8 cellular contexts compared by ENCODE assay signal in the genomic region with DNA sequence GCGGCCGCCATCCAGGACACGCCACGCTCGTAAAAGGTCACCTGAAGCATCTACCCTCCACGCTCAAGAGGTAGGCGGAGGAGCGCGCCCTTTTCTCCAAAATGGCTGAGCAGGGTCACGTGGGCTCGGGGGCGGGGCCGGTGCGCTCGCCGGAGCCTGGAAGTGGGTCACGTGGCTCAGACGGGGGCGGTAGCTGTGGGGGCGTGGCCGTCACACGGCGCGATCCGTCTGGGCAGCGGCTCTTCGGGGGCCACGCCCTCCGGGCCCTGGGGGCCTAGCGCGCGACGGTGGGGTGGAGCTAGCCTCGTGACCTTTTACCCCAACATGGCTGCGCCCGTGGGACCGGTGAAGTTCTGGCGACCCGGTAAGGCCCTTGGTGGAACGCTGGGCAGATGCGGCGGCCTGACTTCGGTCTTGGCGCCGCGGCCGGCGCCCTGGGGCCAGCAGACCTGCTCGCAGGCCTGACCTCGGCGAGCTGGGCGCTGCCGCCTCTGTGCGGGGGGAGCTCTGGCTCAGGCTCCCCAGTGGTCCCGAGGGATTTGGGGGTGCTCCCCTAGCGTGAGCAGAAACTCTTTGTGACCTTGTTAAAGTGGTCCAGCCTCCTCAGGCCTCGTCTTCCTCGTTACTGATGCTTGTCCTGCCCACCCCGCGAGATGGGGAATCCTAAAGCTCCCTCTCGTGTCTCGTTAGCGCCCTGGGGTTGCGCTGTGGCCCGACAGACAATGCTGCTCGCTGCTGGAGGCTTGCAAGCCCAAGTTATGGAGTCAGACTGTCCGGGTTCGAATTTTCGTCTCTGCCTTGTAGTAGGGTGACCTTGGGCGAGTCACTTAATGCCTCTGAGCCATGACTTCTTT. TPM values are rescaled to one million over a fixed set of nuclear protein-coding genes. Genes with fewer than 3 reads are reported as not detected.
DNase-seq lines count a peak whose midpoint lies in the region; ATAC-seq and TF ChIP-seq lines count a peak whose summit lies in the region.

A gene with protein sequence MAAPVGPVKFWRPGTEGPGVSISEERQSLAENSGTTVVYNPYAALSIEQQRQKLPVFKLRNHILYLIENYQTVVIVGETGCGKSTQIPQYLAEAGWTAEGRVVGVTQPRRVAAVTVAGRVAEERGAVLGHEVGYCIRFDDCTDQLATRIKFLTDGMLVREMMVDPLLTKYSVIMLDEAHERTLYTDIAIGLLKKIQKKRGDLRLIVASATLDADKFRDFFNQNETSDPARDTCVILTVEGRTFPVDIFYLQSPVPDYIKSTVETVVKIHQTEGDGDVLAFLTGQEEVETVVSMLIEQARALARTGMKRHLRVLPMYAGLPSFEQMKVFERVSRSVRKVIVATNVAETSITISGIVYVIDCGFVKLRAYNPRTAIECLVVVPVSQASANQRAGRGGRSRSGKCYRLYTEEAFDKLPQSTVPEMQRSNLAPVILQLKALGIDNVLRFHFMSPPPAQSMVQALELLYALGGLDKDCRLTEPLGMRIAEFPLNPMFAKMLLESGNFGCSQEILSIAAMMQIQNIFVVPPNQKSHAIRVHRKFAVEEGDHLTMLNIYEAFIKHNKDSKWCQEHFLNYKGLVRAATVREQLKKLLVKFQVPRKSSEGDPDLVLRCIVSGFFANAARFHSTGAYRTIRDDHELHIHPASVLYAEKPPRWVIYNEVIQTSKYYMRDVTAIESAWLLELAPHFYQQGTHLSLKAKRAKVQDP (plus strand): TSS at position 301 of the 854 bp plus-strand sequence. CDS start 24 bp downstream, at position 325.

- H3K4me1 Mint-ChIP-seq in Calu3 (ENCODE audit: low read depth, unreplicated experiment) (peaks cover 21% of the 10 kb centered on the region), endodermal cell (peaks cover 10% of the 10 kb centered on the region)

- H3K27me3 Mint-ChIP-seq in Calu3 (ENCODE audit: unreplicated experiment) (no peaks in the 10 kb centered on the region), endodermal cell (ENCODE audit: insufficient read depth) (no peaks in the 10 kb centered on the region)

- CTCF ChIA-PET in Calu3 (lab: Charles Lee) = interaction anchor here (0.6 to 2.5 kb wide), 19 partner anchors 9 to 183 kb away, joined by 3 to 19 read pairs (median 4); a partner anchor contains a TSS

- H3K27me3 ChIP-seq in NT2/D1 (ENCODE audit: insufficient read depth, insufficient read length) = no peaks in the 10 kb centered on the region
- no peaks in the 10 kb centered on the region for H3K27me3 ChIP-seq in endodermal cell (ENCODE audit: control insufficient read depth, insufficient read depth, low read length, poor library complexity, severe bottlenecking)

- H3K27ac Mint-ChIP-seq in Calu3 (ENCODE audit: unreplicated experiment) (peak within 1 kb of the TSS; percentile 95), endodermal cell (peak within 1 kb of the TSS; percentile 97)

- peaks cover 21% of the 10 kb centered on the region for H3K36me3 ChIP-seq in NT2/D1 (ENCODE audit: insufficient read depth, insufficient read length, low read length)
- H3K36me3 ChIP-seq in endodermal cell (ENCODE audit: control insufficient read depth, insufficient read depth, low read length) = peaks cover 3% of the 10 kb centered on the region
- H3K36me3 ChIP-seq in mesodermal cell (ENCODE audit: control insufficient read depth, insufficient read depth, low read length) = peaks cover 9% of the 10 kb centered on the region

- ATAC-seq in GM21381 (IDR thresholded peaks at IDR 0.05; ENCODE audit: unreplicated experiment) = peak; percentile 96

- peak within 1 kb of the TSS; percentile 97 for H3K4me3 ChIP-seq in NT2/D1 (ENCODE audit: insufficient read length, low read depth)
- H3K4me3 ChIP-seq in endodermal cell (ENCODE audit: low read length) = peak within 1 kb of the TSS; percentile 90
- H3K4me3 ChIP-seq in mesodermal cell (ENCODE audit: extremely low read depth, insufficient read depth, low read length, poor library complexity, severe bottlenecking) = peak within 1 kb of the TSS; percentile 94

- intact Hi-C loops in Calu3 (cut with micrococcal nuclease; ENCODE audit: unreplicated experiment) = no loop called here

- peak; percentile 100 for DNase-seq in Calu3
- peak in 75 of 76 experiments; percentile 24 to 99 (median 94) for DNase-seq in HUDEP-2 (lab: John Stamatoyannopoulos, UW; ENCODE audit: unreplicated experiment in 76 of 76)
- peak; percentile 99 for DNase-seq in NT2/D1 (ENCODE audit: low read depth, low spot score)
- peak; percentile 87 for DNase-seq in activated CD8-positive, alpha-beta memory T cell treated with anti-CD3 and anti-CD28 coated beads, Interleukin-2, amount 50 U/mL, for 1 hour (ENCODE audit: extremely low read depth)
- DNase-seq in endodermal cell = peak; percentile 98
- peak; percentile 95 to 99 for DNase-seq in stimulated activated CD8-positive, alpha-beta memory T cell treated with anti-CD3 and anti-CD28 coated beads, Interleukin-15, amount 100 ng/mL, for 4 hours (ENCODE audit: low read depth in 2 of 2)

- H3K27ac ChIP-seq in endodermal cell (ENCODE audit: low read depth, low read length) (peak within 1 kb of the TSS; percentile 91), mesodermal cell (ENCODE audit: low read depth, low read length, severe bottlenecking) (peak within 1 kb of the TSS; percentile 97)

- no peak for TF ChIP-seq CTCF in Calu3 (IDR thresholded peaks at IDR 0.05; ENCODE audit: unreplicated experiment)
- peak; percentile 28 for TF ChIP-seq CTCF in endodermal cell (conservative IDR thresholded peaks at IDR 0.05)

- WGBS in endodermal cell (ENCODE audit: insufficient coverage in 1 of 2, insufficient read length in 1 of 2), 2 experiments = 0% methylated on average over 33 to 70 of the region's 70 CpGs
- WGBS in mesodermal cell (ENCODE audit: insufficient coverage in 2 of 2), 2 experiments = 0 to 1% methylated on average over 58 to 70 of the region's 70 CpGs

- peaks cover 21% of the 10 kb centered on the region for H3K36me3 Mint-ChIP-seq in Calu3 (ENCODE audit: insufficient read depth, unreplicated experiment)
- H3K36me3 Mint-ChIP-seq in endodermal cell (ENCODE audit: low read depth) = peaks cover 13% of the 10 kb centered on the region

- H3K9me3 Mint-ChIP-seq in Calu3 (ENCODE audit: low read depth, unreplicated experiment) (no peaks in the 10 kb centered on the region), endodermal cell (no peaks in the 10 kb centered on the region)

- H3K9me3 ChIP-seq in NT2/D1 (ENCODE audit: insufficient read depth, low read length) (no peaks in the 10 kb centered on the region), endodermal cell (ENCODE audit: control insufficient read depth, low read length) (no peaks in the 10 kb centered on the region), mesodermal cell (ENCODE audit: control insufficient read depth, low read length) (no peaks in the 10 kb centered on the region)

- no TSS peak for BruUV-seq in Calu3 (replicated peaks; lab: Mats Ljungman, UMichigan)

- H3K4me1 ChIP-seq in NT2/D1 (ENCODE audit: insufficient read depth, insufficient read length) (no peaks in the 10 kb centered on the region), endodermal cell (ENCODE audit: control insufficient read depth, insufficient read depth, low read length) (no peaks in the 10 kb centered on the region), mesodermal cell (ENCODE audit: control insufficient read depth, insufficient read depth, low read length, poor library complexity, severe bottlenecking) (peaks cover 7% of the 10 kb centered on the region)

- H3K9ac ChIP-seq in NT2/D1 (ENCODE audit: insufficient read length, low read depth) = peak within 1 kb of the TSS; percentile 97
- H3K9ac ChIP-seq in endodermal cell (ENCODE audit: extremely low read depth, low read length, poor library complexity, severe bottlenecking) = peak within 1 kb of the TSS; percentile 95

- H3K4me3 Mint-ChIP-seq in Calu3 (ENCODE audit: low read depth, unreplicated experiment) (peak within 1 kb of the TSS; percentile 97), endodermal cell (peak within 1 kb of the TSS; percentile 81)

RNA-seq across cellular contexts. Expression of the gene that starts here (rescaled TPM):
- 18.9 and 19.1 TPM in 2 replicates for total RNA-seq in Calu3 (2022)
- 10 to 100 TPM; 12.2 to 16.1 TPM for total RNA-seq in endodermal cell
- 18.9 TPM for polyA plus RNA-seq in endodermal cell (2013, experiment 1 of 2)
- polyA plus RNA-seq in endodermal cell (2013, experiment 2 of 2) = 16.1 TPM
- polyA plus RNA-seq in mesodermal cell (2013, experiment 1 of 2) = 10.1 TPM
- polyA plus RNA-seq in mesodermal cell (2013, experiment 2 of 2) = 8.7 TPM

Comparison
In these comparisons a context has a peak if more than half of its experiments do, and no peak if none do; other contexts are left out.
1. Peak in every context shown above with its lines: DNase-seq, ATAC-seq, H3K4me3 ChIP-seq and H3K27ac ChIP-seq.